In the genomic region with DNA sequence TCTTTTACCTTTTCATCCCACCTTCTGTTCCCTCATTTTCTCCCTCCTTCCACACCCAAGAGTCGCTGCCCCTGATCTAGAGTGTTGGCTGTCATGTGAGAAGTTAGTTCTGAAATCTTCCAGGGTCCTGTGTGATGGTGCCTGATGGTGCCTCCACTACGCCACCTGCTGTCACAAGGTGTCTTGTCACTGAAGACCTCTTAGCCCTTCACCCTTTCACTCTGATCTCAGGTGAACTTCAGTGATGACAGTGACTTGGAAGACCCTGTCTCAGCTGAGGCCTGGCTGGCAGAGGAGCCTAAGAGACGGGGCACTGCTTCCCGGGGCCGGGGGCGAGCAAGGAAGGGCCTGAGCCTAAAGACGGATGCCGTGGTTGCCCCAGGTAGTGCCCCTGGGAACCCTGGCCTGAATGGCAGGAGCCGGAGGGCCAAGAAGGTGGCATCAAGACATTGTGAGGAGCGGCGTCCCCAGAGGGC, we compare ENCODE assay signal across 8 cellular contexts. TPM values are rescaled to one million over a fixed set of nuclear protein-coding genes. Genes with fewer than 3 reads are reported as not detected.
DNase-seq lines count a peak whose midpoint lies in the region; ATAC-seq, FAIRE-seq and TF ChIP-seq lines count a peak whose summit lies in the region.

No MANE protein-coding gene starts in this region.

- no peak for TF ChIP-seq POLR2A in thyroid gland (IDR thresholded peaks at IDR 0.05)

- H3K27me3 ChIP-seq in OCI-LY1 (ENCODE audit: insufficient read depth, low read length) (no peaks in the 10 kb centered on the region), neural progenitor cell (no peaks in the 10 kb centered on the region), thyroid gland (no peaks in the 10 kb centered on the region)

- no peaks in the 10 kb centered on the region for H3K9me3 ChIP-seq in OCI-LY1 (ENCODE audit: low read length)
- no peaks in the 10 kb centered on the region for H3K9me3 ChIP-seq in neural progenitor cell (ENCODE audit: low read depth)
- H3K9me3 ChIP-seq in thyroid gland: no peaks in the 10 kb centered on the region

- peaks cover 83% of the 10 kb centered on the region for H3K36me3 ChIP-seq in OCI-LY1 (ENCODE audit: insufficient read depth, low read length)
- H3K36me3 ChIP-seq in neural progenitor cell: no peaks in the 10 kb centered on the region
- no peaks in the 10 kb centered on the region for H3K36me3 ChIP-seq in thyroid gland

- WGBS in thyroid gland, 2 donors: 77 to 82% methylated on average over 4 to 11 of the region's 11 CpGs

- H4K20me1 ChIP-seq in OCI-LY1 (ENCODE audit: insufficient read depth, low read length): no peaks in the 10 kb centered on the region
- H4K20me1 ChIP-seq in neural progenitor cell (ENCODE audit: low read depth): no peaks in the 10 kb centered on the region

- intact Hi-C loops in thyroid gland (cut with DNase I): loop anchor here (2.0 kb wide), 1 partner anchor 77 kb away; no protein-coding TSS in a partner anchor

- peak; percentile 61 to 70 for ATAC-seq in activated T-cell treated with anti-CD3 and anti-CD28 coated beads, Interleukin-2, amount 50 U/mL, for 72 hours (replicated peaks in 1 of 2)

- no peaks in the 10 kb centered on the region for H3K79me2 ChIP-seq in OCI-LY1 (ENCODE audit: insufficient read depth, low read length)
- H3K79me2 ChIP-seq in neural progenitor cell (ENCODE audit: low read depth): no peaks in the 10 kb centered on the region

- H3K27ac ChIP-seq in OCI-LY1 (ENCODE audit: low read depth, low read length, poor library complexity, severe bottlenecking): no peak overlapping the region
- no peak overlapping the region for H3K27ac ChIP-seq in neural progenitor cell
- H3K27ac ChIP-seq in thyroid gland: no peak overlapping the region

- no peak for DNase-seq in AG04449 (ENCODE audit: low read depth, low spot score)
- DNase-seq in GM18507 (ENCODE audit: extremely low spot score, insufficient read length, low read depth): peak; percentile 46
- peak; percentile 57 to 65 for DNase-seq in activated T-cell treated with anti-CD3 and anti-CD28 coated beads, Interleukin-2, amount 50 U/mL, for 72 hours
- peak; percentile 46 for DNase-seq in fibroblast of mammary gland (ENCODE audit: low read depth)
- DNase-seq in neural progenitor cell (ENCODE audit: low spot score): peak; percentile 64
- DNase-seq in thyroid gland: peak; percentile 76 to 78
- DNase-seq in NK-92 treated with Interleukin-12 subunit alpha and Interleukin-12 subunit beta, amount 100 ng/mL, for 24 hours (lab: John Stamatoyannopoulos, UW): no peak

- H3K9me3 Mint-ChIP-seq in activated T-cell treated with anti-CD3 and anti-CD28 coated beads, Interleukin-2, amount 50 U/mL, for 72 hours: no peaks in the 10 kb centered on the region
- no peaks in the 10 kb centered on the region for H3K9me3 Mint-ChIP-seq in neural progenitor cell

- H3K4me2 ChIP-seq in OCI-LY1 (ENCODE audit: low read length): no peak overlapping the region
- H3K4me2 ChIP-seq in neural progenitor cell: no peak overlapping the region

- no peak overlapping the region for H3K9ac ChIP-seq in OCI-LY1 (ENCODE audit: low read length)
- no peak overlapping the region for H3K9ac ChIP-seq in neural progenitor cell

- H3K4me3 Mint-ChIP-seq in activated T-cell treated with anti-CD3 and anti-CD28 coated beads, Interleukin-2, amount 50 U/mL, for 72 hours: no peak overlapping the region
- H3K4me3 Mint-ChIP-seq in neural progenitor cell: no peak overlapping the region

- H2AFZ ChIP-seq in OCI-LY1 (ENCODE audit: low read length): no peak overlapping the region
- H2AFZ ChIP-seq in neural progenitor cell (replicated peaks): no peak overlapping the region

- H3K4me3 ChIP-seq in AG04449 (ENCODE audit: low read depth, low read length) (no peak overlapping the region), OCI-LY1 (ENCODE audit: low read depth, low read length, poor library complexity, severe bottlenecking) (no peak overlapping the region), fibroblast of mammary gland (ENCODE audit: control insufficient read depth, low read depth, low read length) (no peak overlapping the region), neural progenitor cell (no peak overlapping the region), thyroid gland (replicated peaks in 1 of 3) (no peak overlapping the region)

- H3K4me1 Mint-ChIP-seq in activated T-cell treated with anti-CD3 and anti-CD28 coated beads, Interleukin-2, amount 50 U/mL, for 72 hours (ENCODE audit: low read depth): peaks cover 32% of the 10 kb centered on the region
- peaks cover 2% of the 10 kb centered on the region for H3K4me1 Mint-ChIP-seq in neural progenitor cell

- no peak overlapping the region for H3K27ac Mint-ChIP-seq in activated T-cell treated with anti-CD3 and anti-CD28 coated beads, Interleukin-2, amount 50 U/mL, for 72 hours
- no peak overlapping the region for H3K27ac Mint-ChIP-seq in neural progenitor cell

- peak; percentile 86 for FAIRE-seq in GM18507 (lab: Jason Lieb, UNC)

- CTCF ChIA-PET in AG04449 (lab: Yijun Ruan, JAX): interaction anchor here (0.8 to 22.9 kb wide), 17 partner anchors 9 to 217 kb away, joined by 3 to 659 read pairs (median 5); a partner anchor contains a TSS

- H3K27me3 Mint-ChIP-seq in activated T-cell treated with anti-CD3 and anti-CD28 coated beads, Interleukin-2, amount 50 U/mL, for 72 hours (ENCODE audit: low read depth): no peaks in the 10 kb centered on the region
- peaks cover 2% of the 10 kb centered on the region for H3K27me3 Mint-ChIP-seq in neural progenitor cell (ENCODE audit: insufficient read depth, low read depth)

- no peaks in the 10 kb centered on the region for H3K4me1 ChIP-seq in OCI-LY1 (ENCODE audit: insufficient read depth, low read length, severe bottlenecking)
- H3K4me1 ChIP-seq in neural progenitor cell: no peaks in the 10 kb centered on the region
- no peaks in the 10 kb centered on the region for H3K4me1 ChIP-seq in thyroid gland

- no peaks in the 10 kb centered on the region for H3K9me2 ChIP-seq in OCI-LY1 (ENCODE audit: low read depth, low read length)

- H3K36me3 Mint-ChIP-seq in activated T-cell treated with anti-CD3 and anti-CD28 coated beads, Interleukin-2, amount 50 U/mL, for 72 hours (ENCODE audit: insufficient read depth in 2 of 2): peaks cover 14 to 42% of the 10 kb centered on the region in 2 donors
- peaks cover 37% of the 10 kb centered on the region for H3K36me3 Mint-ChIP-seq in neural progenitor cell

- H3F3A ChIP-seq in OCI-LY1 (ENCODE audit: insufficient read depth, low read length): no peaks in the 10 kb centered on the region
- no peaks in the 10 kb centered on the region for H3F3A ChIP-seq in neural progenitor cell (ENCODE audit: low read depth)

- TF ChIP-seq CTCF in AG04449 (IDR thresholded peaks at IDR 0.05; ENCODE audit: insufficient read depth, low read length, missing control alignments) (peak; percentile 71), OCI-LY1 (IDR thresholded peaks at IDR 0.05; ENCODE audit: low read length) (peak; percentile 84), fibroblast of mammary gland (conservative IDR thresholded peaks at IDR 0.05; ENCODE audit: control insufficient read depth, insufficient read depth, low read depth, low read length) (peak; percentile 46), neural progenitor cell (IDR thresholded peaks at IDR 0.05) (peak; percentile 62), thyroid gland (IDR thresholded peaks at IDR 0.05) (peak in 5 of 6 experiments; percentile 40 to 83 (median 72))

- POLR2A ChIA-PET in AG04449 (lab: Yijun Ruan, JAX): no interaction called here

RNA-seq across cellular contexts. Expression of a gene that starts 7.6 kb away (rescaled TPM):
- 100 to 1,000 TPM; 301 to 318 TPM for total RNA-seq in activated T-cell treated with anti-CD3 and anti-CD28 coated beads, Interleukin-2, amount 50 U/mL, for 72 hours
- total RNA-seq in neural progenitor cell (ENCODE audit: low replicate concordance) (425 and 443 TPM in 2 replicates), thyroid gland (1,000 to 10,000 TPM in 1 of 4 donors, 100 to 1,000 TPM in 3; 656 to 1,200 (median 763) TPM)

RNA-seq across cellular contexts. Expression of a gene that starts 11.7 kb away (rescaled TPM):
- total RNA-seq in activated T-cell treated with anti-CD3 and anti-CD28 coated beads, Interleukin-2, amount 50 U/mL, for 72 hours: 10 to 100 TPM; 83.5 to 89.9 TPM
- total RNA-seq in neural progenitor cell (ENCODE audit: low replicate concordance) (48.8 and 55.7 TPM in 2 replicates), thyroid gland (10 to 100 TPM; 36.7 to 63.8 (median 51.6) TPM)

RNA-seq across cellular contexts. Expression of a gene that starts 19.7 kb away (rescaled TPM):
- total RNA-seq in activated T-cell treated with anti-CD3 and anti-CD28 coated beads, Interleukin-2, amount 50 U/mL, for 72 hours: 10 to 100 TPM; 71.9 to 75.5 TPM
- total RNA-seq in neural progenitor cell (ENCODE audit: low replicate concordance): 34.3 and 54.0 TPM in 2 replicates
- 1 to 10 TPM in 1 of 4 donors, under 1 TPM in 3; 0.13 to 1.5 (median 0.52) TPM for total RNA-seq in thyroid gland

RNA-seq across cellular contexts. Expression of a gene that starts 33.6 kb away (rescaled TPM):
- 100 to 1,000 TPM in 1 of 2 donors, 10 to 100 TPM in 1; 99.0 to 118 TPM for total RNA-seq in activated T-cell treated with anti-CD3 and anti-CD28 coated beads, Interleukin-2, amount 50 U/mL, for 72 hours
- 51.0 and 105 TPM in 2 replicates for total RNA-seq in neural progenitor cell (ENCODE audit: low replicate concordance)
- total RNA-seq in thyroid gland: 10 to 100 TPM; 45.6 to 67.6 (median 47.2) TPM

RNA-seq across cellular contexts. Expression of a gene that starts 48.4 kb away (rescaled TPM):
- not detected for total RNA-seq in activated T-cell treated with anti-CD3 and anti-CD28 coated beads, Interleukin-2, amount 50 U/mL, for 72 hours
- 0.74 and 0.90 TPM in 2 replicates for total RNA-seq in neural progenitor cell (ENCODE audit: low replicate concordance)
- not detected for total RNA-seq in thyroid gland

Comparison
In these comparisons a context has a peak if more than half of its experiments do, and no peak if none do; other contexts are left out.
1. DNase-seq: peak in GM18507 (single experiment), activated T-cell treated with anti-CD3 and anti-CD28 coated beads, Interleukin-2, amount 50 U/mL, for 72 hours (2 of 2), fibroblast of mammary gland (single experiment), neural progenitor cell (single experiment) and thyroid gland (2 of 2); none in AG04449 (single experiment) and NK-92 treated with Interleukin-12 subunit alpha and Interleukin-12 subunit beta, amount 100 ng/mL, for 24 hours (single experiment).
2. RNA of a gene that starts 19.7 kb away (total RNA-seq): 71.9 to 75.5 TPM in activated T-cell treated with anti-CD3 and anti-CD28 coated beads, Interleukin-2, amount 50 U/mL, for 72 hours and 34.3 to 54.0 TPM in neural progenitor cell; 0.13 to 1.5 TPM in thyroid gland; every median in the first group is over 10 times any median in the second.
3. Peak in every context shown above with its lines, with median percentiles within 50 percentile points of each other: CTCF ChIP-seq.